ENCODE assay signal across 1 cellular context in the genomic region with DNA sequence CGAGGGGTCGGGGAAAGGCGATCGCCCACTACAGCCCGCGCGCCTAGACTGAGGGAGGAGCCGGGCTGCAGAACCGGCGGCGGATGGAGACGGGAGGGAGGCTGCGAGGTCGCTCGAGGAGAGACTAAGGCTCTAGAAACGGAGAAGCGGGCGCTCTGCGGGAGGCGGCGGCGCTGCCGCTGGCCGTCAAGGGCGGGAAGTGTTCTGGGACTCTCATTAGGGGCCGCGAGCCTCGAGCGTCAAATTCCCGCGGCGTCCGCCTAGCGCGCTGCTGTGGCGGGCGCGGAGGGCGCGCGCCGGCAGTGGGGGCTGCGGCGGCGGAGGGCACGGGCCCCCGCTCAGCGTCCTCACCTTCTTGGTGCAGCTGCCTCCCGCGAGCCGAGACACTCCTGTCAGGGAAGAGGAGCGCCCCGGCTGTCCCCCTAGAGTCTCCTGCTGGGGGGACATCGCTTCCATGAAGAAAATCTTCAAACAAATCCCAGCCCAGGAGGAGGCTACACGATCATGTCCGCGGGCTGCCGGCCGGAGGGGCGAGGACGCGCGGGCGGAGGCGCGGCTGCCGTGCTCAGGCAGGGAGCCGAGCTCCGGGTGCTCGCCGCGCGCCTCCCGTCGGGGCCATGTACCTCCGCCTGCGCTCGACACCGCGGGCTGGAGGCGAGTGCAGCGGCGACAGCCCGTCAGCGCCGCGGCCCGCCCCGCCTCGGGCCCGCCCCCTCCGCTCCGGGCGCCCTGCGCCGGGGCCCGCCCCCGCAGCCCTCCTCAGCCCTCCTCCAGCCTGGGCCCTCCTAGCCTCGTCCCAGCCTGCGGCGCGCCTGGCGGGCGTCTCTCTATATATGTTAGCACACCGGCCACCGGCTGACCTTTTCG.
A peak's percentile ranks its signal among the peaks of the same experiment; 100 is the strongest.
TF ChIP-seq lines count a peak whose summit lies in the region.

A gene with protein sequence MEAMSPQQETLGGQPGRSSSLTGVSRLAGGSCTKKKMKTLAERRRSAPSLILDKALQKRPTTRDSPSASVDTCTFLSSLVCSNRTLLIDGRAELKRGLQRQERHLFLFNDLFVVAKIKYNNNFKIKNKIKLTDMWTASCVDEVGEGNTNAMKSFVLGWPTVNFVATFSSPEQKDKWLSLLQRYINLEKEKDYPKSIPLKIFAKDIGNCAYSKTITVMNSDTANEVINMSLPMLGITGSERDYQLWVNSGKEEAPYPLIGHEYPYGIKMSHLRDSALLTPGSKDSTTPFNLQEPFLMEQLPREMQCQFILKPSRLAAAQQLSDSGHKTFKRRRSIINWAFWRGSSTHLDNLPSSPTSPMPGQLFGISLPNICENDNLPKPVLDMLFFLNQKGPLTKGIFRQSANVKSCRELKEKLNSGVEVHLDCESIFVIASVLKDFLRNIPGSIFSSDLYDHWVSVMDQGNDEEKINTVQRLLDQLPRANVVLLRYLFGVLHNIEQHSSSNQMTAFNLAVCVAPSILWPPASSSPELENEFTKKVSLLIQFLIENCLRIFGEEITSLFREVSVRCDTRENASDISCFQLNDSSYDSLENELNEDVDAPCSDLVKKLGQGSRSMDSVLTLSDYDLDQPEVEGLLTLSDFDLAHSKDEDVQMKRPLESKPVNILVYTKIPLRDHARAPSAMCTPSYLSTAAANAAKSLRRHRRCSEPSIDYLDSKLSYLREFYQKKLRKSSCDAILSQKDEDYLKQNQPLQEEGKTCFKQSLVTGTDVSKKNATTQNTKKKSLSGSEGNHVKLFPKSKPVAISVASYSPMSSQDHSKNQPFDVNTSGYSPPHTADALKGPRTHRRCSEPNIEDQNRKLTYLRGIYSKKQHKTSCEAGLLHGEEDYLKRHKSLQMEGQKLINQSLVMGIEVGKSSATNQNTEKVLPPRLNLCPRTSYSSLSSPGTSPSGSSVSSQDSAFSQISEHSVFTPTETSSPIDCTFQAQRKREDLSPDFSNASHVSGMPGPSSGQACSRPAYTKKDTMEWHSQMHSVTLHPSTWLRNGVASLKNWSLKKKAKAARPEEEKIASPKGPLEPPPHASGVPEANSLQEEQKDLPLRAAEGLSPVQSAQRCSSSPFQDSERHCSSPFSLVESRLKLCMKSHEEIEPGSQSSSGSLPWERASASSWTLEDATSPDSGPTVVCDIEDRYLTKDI (minus strand): TSS at position 662 of the 867 bp plus-strand sequence. CDS start 206 bp downstream, at position 456.

TF ChIP-seq in K562, 482 proteins besides CTCF, POLR2A, EP300 and RAD21 (continued from another document):
- TF ChIP-seq, protein P1, sequence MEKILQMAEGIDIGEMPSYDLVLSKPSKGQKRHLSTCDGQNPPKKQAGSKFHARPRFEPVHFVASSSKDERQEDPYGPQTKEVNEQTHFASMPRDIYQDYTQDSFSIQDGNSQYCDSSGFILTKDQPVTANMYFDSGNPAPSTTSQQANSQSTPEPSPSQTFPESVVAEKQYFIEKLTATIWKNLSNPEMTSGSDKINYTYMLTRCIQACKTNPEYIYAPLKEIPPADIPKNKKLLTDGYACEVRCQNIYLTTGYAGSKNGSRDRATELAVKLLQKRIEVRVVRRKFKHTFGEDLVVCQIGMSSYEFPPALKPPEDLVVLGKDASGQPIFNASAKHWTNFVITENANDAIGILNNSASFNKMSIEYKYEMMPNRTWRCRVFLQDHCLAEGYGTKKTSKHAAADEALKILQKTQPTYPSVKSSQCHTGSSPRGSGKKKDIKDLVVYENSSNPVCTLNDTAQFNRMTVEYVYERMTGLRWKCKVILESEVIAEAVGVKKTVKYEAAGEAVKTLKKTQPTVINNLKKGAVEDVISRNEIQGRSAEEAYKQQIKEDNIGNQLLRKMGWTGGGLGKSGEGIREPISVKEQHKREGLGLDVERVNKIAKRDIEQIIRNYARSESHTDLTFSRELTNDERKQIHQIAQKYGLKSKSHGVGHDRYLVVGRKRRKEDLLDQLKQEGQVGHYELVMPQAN (IDR thresholded peaks at IDR 0.05; ENCODE audit: borderline replicate concordance) = no peak
- no peak for TF ChIP-seq ZNF224 (CRISPR knock-in tag; IDR thresholded peaks at IDR 0.05)
- TF ChIP-seq, protein P2, sequence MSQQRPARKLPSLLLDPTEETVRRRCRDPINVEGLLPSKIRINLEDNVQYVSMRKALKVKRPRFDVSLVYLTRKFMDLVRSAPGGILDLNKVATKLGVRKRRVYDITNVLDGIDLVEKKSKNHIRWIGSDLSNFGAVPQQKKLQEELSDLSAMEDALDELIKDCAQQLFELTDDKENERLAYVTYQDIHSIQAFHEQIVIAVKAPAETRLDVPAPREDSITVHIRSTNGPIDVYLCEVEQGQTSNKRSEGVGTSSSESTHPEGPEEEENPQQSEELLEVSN (IDR thresholded peaks at IDR 0.05; ENCODE audit: borderline replicate concordance in 1 of 2, extremely low read depth in 1 of 2, insufficient read depth in 1 of 2, insufficient read length in 1 of 2, low read depth in 1 of 2, low read length in 1 of 2, poor library complexity in 1 of 2, severe bottlenecking in 1 of 2) = peak in 1 of 2 experiments; percentile 47
